In genomic region chr9:20303066-20303465, GRCh38 we compare ENCODE assay signal across 21 cellular contexts.
"Had no signal": no experiment of that assay in that cellular context is flagged by ENCODE, and none has a peak within 500 bp of the region (broad histone marks: within the 10 kb centered on the region; RNA-seq: fewer than 3 reads in every experiment).

No MANE protein-coding gene starts in this region.

- H3K9me3 Mint-ChIP-seq: endodermal cell; memory B cell; natural killer cell treated with Interleukin-12 subunit alpha and Interleukin-12 subunit beta and Interleukin-15 and Interleukin-18, amount 100 ng/mL, for 72 hours had no signal

- H3K27ac Mint-ChIP-seq: endodermal cell; memory B cell; mesothelial cell of epicardium; natural killer cell treated with Interleukin-12 subunit alpha and Interleukin-12 subunit beta and Interleukin-15 and Interleukin-18, amount 100 ng/mL, for 72 hours had no signal

- H3K36me3 ChIP-seq: colonic mucosa, heart left ventricle, left ventricle myocardium inferior, lower lobe of right lung, right atrium auricular region, sigmoid colon had no signal

- H3K4me1 ChIP-seq: colonic mucosa, lower lobe of right lung, right atrium auricular region had no signal

- H3K4me3 ChIP-seq: colonic mucosa, heart left ventricle, left ventricle myocardium inferior, lower lobe of right lung, right atrium auricular region, sigmoid colon, skin epidermis had no signal

- H3K4me3 Mint-ChIP-seq: endodermal cell; memory B cell; mesothelial cell of epicardium; natural killer cell treated with Interleukin-12 subunit alpha and Interleukin-12 subunit beta and Interleukin-15 and Interleukin-18, amount 100 ng/mL, for 72 hours had no signal

- DNase-seq: colonic mucosa; effector CD4-positive, alpha-beta T cell; erythroblast; foreskin keratinocyte; heart left ventricle; hippocampal formation; kidney; left cardiac atrium; left ventricle myocardium inferior; lower lobe of right lung; posterior cingulate gyrus; sigmoid colon; stimulated activated CD4-positive, alpha-beta T cell treated with anti-CD3 and anti-CD28 coated beads, Interleukin-12 subunit alpha, Interleukin-12 subunit beta, amount 100 ng/mL, for 4 hours; stimulated activated naive CD4-positive, alpha-beta T cell; trophoblast cell had no signal

- H3K27me3 ChIP-seq: colonic mucosa, foreskin keratinocyte, right atrium auricular region, sigmoid colon had no signal

- H3K36me3 Mint-ChIP-seq: memory B cell; mesothelial cell of epicardium; natural killer cell treated with Interleukin-12 subunit alpha and Interleukin-12 subunit beta and Interleukin-15 and Interleukin-18, amount 100 ng/mL, for 72 hours had no signal

- H3K9me3 ChIP-seq: colonic mucosa, heart left ventricle, left ventricle myocardium inferior, lower lobe of right lung, right atrium auricular region, sigmoid colon had no signal

- H3K4me1 Mint-ChIP-seq: memory B cell had no signal

- H3K27ac ChIP-seq: colonic mucosa, foreskin keratinocyte, heart left ventricle, left ventricle myocardium inferior, lower lobe of right lung, right atrium auricular region, sigmoid colon, skin epidermis had no signal

- ATAC-seq: foreskin keratinocyte; heart left ventricle; left cardiac atrium; lower lobe of right lung; natural killer cell treated with Interleukin-12 subunit alpha and Interleukin-12 subunit beta and Interleukin-15 and Interleukin-18, amount 100 ng/mL, for 72 hours had no signal
